10 cellular contexts compared by ENCODE assay signal in genomic region chr1:245605480-245606156, GRCh38.
DNase-seq lines count a peak whose midpoint lies in the region; ATAC-seq, FAIRE-seq and TF ChIP-seq lines count a peak whose summit lies in the region.
"Had no signal": no experiment of that assay in that cellular context is flagged by ENCODE, and none has a peak within 500 bp of the region (broad histone marks: within the 10 kb centered on the region; RNA-seq: fewer than 3 reads in every experiment).

No MANE protein-coding gene starts in this region.

- H3K27ac ChIP-seq in BLaER1 treated with 17β-estradiol and CSF1 and Interleukin-3, amounts not matched to agents 10 nM and 100 nM, result peak overlapping the region in 3 of 11 experiments; percentile 9 to 22 (median 10); a peak in 1 of 22 replicates
- H3K27ac ChIP-seq in H1 (ENCODE audit: low read depth, low read length) (no peak overlapping the region), esophagus squamous epithelium (no peak overlapping the region)
- H3K27ac ChIP-seq in effector memory CD4-positive, alpha-beta T cell (ENCODE audit: insufficient read depth, low read length, poor library complexity, severe bottlenecking), result no peak overlapping the region

- H3K27me3 ChIP-seq in BLaER1 treated with 17β-estradiol and CSF1 and Interleukin-3, amounts not matched to agents 10 nM and 100 nM, result no peaks in the 10 kb centered on the region
- H3K27me3 ChIP-seq in H1 (replicated peaks in 1 of 4; ENCODE audit: control insufficient read depth in 3 of 4, extremely low read depth in 1 of 4, insufficient read depth in 3 of 4, low read length in 3 of 4), result no peaks in the 10 kb centered on the region
- no peaks in the 10 kb centered on the region for H3K27me3 ChIP-seq in esophagus squamous epithelium
- no peaks in the 10 kb centered on the region for H3K27me3 ChIP-seq in effector memory CD4-positive, alpha-beta T cell (replicated peaks; ENCODE audit: control insufficient read depth, insufficient read depth, low read length, poor library complexity, severe bottlenecking)

- no peaks in the 10 kb centered on the region for H4K20me1 ChIP-seq in BLaER1 treated with 17β-estradiol and CSF1 and Interleukin-3, amounts not matched to agents 10 nM and 100 nM
- no peaks in the 10 kb centered on the region for H4K20me1 ChIP-seq in H1 (replicated peaks in 1 of 2; ENCODE audit: control insufficient read depth in 1 of 2, insufficient read depth in 2 of 2, low read length in 2 of 2)

- peak overlapping the region; percentile 53; the same call in 1 of the 2 replicates for H2AFZ ChIP-seq in H1 (ENCODE audit: low read length)

- H2BK120ac ChIP-seq in H1 (replicated peaks; ENCODE audit: low read depth, low read length), result no peak overlapping the region

- H3K4me3 ChIP-seq in BLaER1 treated with 17β-estradiol and CSF1 and Interleukin-3, amounts not matched to agents 10 nM and 100 nM, result no peak overlapping the region
- no peak overlapping the region for H3K4me3 ChIP-seq in H1 (ENCODE audit: extremely low read depth in 1 of 4, insufficient read depth in 2 of 4, low read depth in 3 of 4, low read length in 4 of 4)
- H3K4me3 ChIP-seq in esophagus squamous epithelium, result peak overlapping the region in 1 of 4 donors; percentile 38
- no peak overlapping the region for H3K4me3 ChIP-seq in effector memory CD4-positive, alpha-beta T cell (ENCODE audit: insufficient read depth, low read depth, low read length, poor library complexity, severe bottlenecking)

- DNase-seq in NCI-H1092 treated with DMSO at 0.1 percent for 48 hours (lab: John Stamatoyannopoulos, UW) (peak; percentile 45), H1 (ENCODE audit: low read depth in 1 of 2, low spot score in 2 of 2) (no peak), non-pigmented ciliary epithelial cell (ENCODE audit: low read depth) (peak; percentile 26), esophagus squamous epithelium (lab: John Stamatoyannopoulos, UW) (no peak), germinal center (ENCODE audit: low spot score) (no peak)
- no peak for DNase-seq in effector memory CD4-positive, alpha-beta T cell
- DNase-seq: activated CD4-positive, alpha-beta T cell treated with anti-CD3 and anti-CD28 coated beads, Interleukin-2, amount 50 U/mL, for 4 hours; NCI-H446 treated with DMSO at 0.1 percent for 48 hours had no signal

- no peak overlapping the region for H2AK5ac ChIP-seq in H1 (ENCODE audit: low read depth, low read length)

- H3K4me2 ChIP-seq in BLaER1 treated with 17β-estradiol and CSF1 and Interleukin-3, amounts not matched to agents 10 nM and 100 nM, result peak overlapping the region; percentile 26 to 61 (median 46)
- no peak overlapping the region for H3K4me2 ChIP-seq in H1 (ENCODE audit: insufficient read depth in 1 of 2, low read depth in 2 of 2, low read length in 2 of 2)

- H3K4me1 ChIP-seq in BLaER1 treated with 17β-estradiol and CSF1 and Interleukin-3, amounts not matched to agents 10 nM and 100 nM, result peaks cover 10 to 22% (median 18%) of the 10 kb centered on the region in 10 experiments
- H3K4me1 ChIP-seq in H1 (replicated peaks in 1 of 4; ENCODE audit: control insufficient read depth in 3 of 4, insufficient read depth in 4 of 4, low read length in 3 of 4), result no peaks in the 10 kb centered on the region; a peak in 1 of 7 replicates
- peaks cover 8 to 14% (median 9%) of the 10 kb centered on the region in 3 donors for H3K4me1 ChIP-seq in esophagus squamous epithelium
- H3K4me1 ChIP-seq in effector memory CD4-positive, alpha-beta T cell (ENCODE audit: control insufficient read depth, insufficient read depth, low read length, poor library complexity, severe bottlenecking), result no peaks in the 10 kb centered on the region

- H3K23me2 ChIP-seq in H1 (ENCODE audit: low read depth, low read length), result no peaks in the 10 kb centered on the region

- FAIRE-seq in H1 (lab: Jason Lieb, UNC), result no peak

- TF ChIP-seq POLR2A in H1 (IDR thresholded peaks at IDR 0.05; ENCODE audit: control extremely low read depth in 1 of 2, low read depth in 2 of 2, low read length in 2 of 2) (no peak), esophagus squamous epithelium (IDR thresholded peaks at IDR 0.05) (no peak)

- H3K14ac ChIP-seq in H1 (ENCODE audit: insufficient read length), result no peak overlapping the region

- H3K56ac ChIP-seq in H1 (replicated peaks; ENCODE audit: insufficient read length, low read depth, low read length), result no peak overlapping the region

- TF ChIP-seq CTCF in H1 (IDR thresholded peaks at IDR 0.05; ENCODE audit: control extremely low read depth in 1 of 3, insufficient read depth in 1 of 3, low read depth in 1 of 3, low read length in 3 of 3) (no peak), esophagus squamous epithelium (IDR thresholded peaks at IDR 0.05) (no peak)

- intact Hi-C loops in esophagus squamous epithelium (cut with DNase I), result no loop called here

- H4K8ac ChIP-seq in H1 (ENCODE audit: extremely low read depth, insufficient read depth, low read length), result no peak overlapping the region

- no peak overlapping the region for H2BK12ac ChIP-seq in H1 (ENCODE audit: low read depth, low read length)

- no peak overlapping the region for H3K18ac ChIP-seq in H1 (ENCODE audit: extremely low read depth, low read length)

- no peaks in the 10 kb centered on the region for H3K9me3 ChIP-seq in BLaER1 treated with 17β-estradiol and CSF1 and Interleukin-3, amounts not matched to agents 10 nM and 100 nM (replicated peaks in 1 of 11)
- H3K9me3 ChIP-seq in H1 (ENCODE audit: insufficient read depth in 2 of 2, low read depth in 1 of 2, low read length in 1 of 2) (no peaks in the 10 kb centered on the region), esophagus squamous epithelium (no peaks in the 10 kb centered on the region)
- H3K9me3 ChIP-seq in effector memory CD4-positive, alpha-beta T cell (ENCODE audit: control insufficient read depth, low read length), result no peaks in the 10 kb centered on the region

- no peak overlapping the region for H2BK15ac ChIP-seq in H1 (ENCODE audit: low read length)

- ATAC-seq in GM21737 (IDR thresholded peaks at IDR 0.05; ENCODE audit: unreplicated experiment), result no peak

- no peaks in the 10 kb centered on the region for H3K79me2 ChIP-seq in H1 (ENCODE audit: control insufficient read depth in 1 of 2, insufficient read depth in 2 of 2, low read length in 2 of 2)

- H4K91ac ChIP-seq in H1 (replicated peaks; ENCODE audit: insufficient read length, low read length), result no peak overlapping the region

- H3K4ac ChIP-seq in H1 (replicated peaks; ENCODE audit: insufficient read length, low read depth, low read length), result no peak overlapping the region

- 84% methylated on average over 14 of the region's 14 CpGs; no CpG with 5 or more reads in 1 of the 2 experiments for WGBS in H1 (ENCODE audit: extremely low coverage in 1 of 2, insufficient coverage in 1 of 2, insufficient read length in 1 of 2, insufficient replicate concordance in 2 of 2, low coverage in 1 of 2, low lambda C conversion rate in 2 of 2, missing lambda C conversion rate in 1 of 2), 2 experiments
- WGBS in esophagus squamous epithelium, 2 donors, result 43 to 52% methylated on average over 8 to 10 of the region's 14 CpGs

- H4K5ac ChIP-seq in H1 (ENCODE audit: insufficient read length, low read depth, low read length), result no peak overlapping the region

- no peak for TF ChIP-seq EP300 in H1 (IDR thresholded peaks at IDR 0.05; ENCODE audit: borderline replicate concordance in 1 of 2, low read depth in 2 of 2, low read length in 2 of 2)

- H2BK5ac ChIP-seq in H1 (ENCODE audit: low read depth, low read length), result no peak overlapping the region

- CTCF ChIA-PET in H1 (lab: Charles Lee; ENCODE audit: partially characterized antibody), result interaction anchor here (0.5 kb wide), 1 partner anchor 261 kb away, joined by 3 read pairs; no protein-coding TSS in a partner anchor

- H3K36me3 ChIP-seq in BLaER1 treated with 17β-estradiol and CSF1 and Interleukin-3, amounts not matched to agents 10 nM and 100 nM, result no peaks in the 10 kb centered on the region
- H3K36me3 ChIP-seq in H1 (ENCODE audit: control insufficient read depth in 2 of 4, insufficient read depth in 4 of 4, low read length in 3 of 4), result no peaks in the 10 kb centered on the region
- H3K36me3 ChIP-seq in esophagus squamous epithelium, result no peaks in the 10 kb centered on the region
- H3K36me3 ChIP-seq in effector memory CD4-positive, alpha-beta T cell (ENCODE audit: control insufficient read depth, insufficient read depth, low read length), result no peaks in the 10 kb centered on the region

- no peak overlapping the region for H3K23ac ChIP-seq in H1 (ENCODE audit: insufficient read length)

- POLR2A ChIA-PET in H1 (lab: Charles Lee; ENCODE audit: partially characterized antibody), result no interaction called here

- no peak overlapping the region for H2BK20ac ChIP-seq in H1 (ENCODE audit: low read length)

- H3K9ac ChIP-seq in BLaER1 treated with 17β-estradiol and CSF1 and Interleukin-3, amounts not matched to agents 10 nM and 100 nM, result no peak overlapping the region
- H3K9ac ChIP-seq in H1 (replicated peaks in 1 of 4; ENCODE audit: extremely low read depth in 1 of 4, low read depth in 3 of 4, low read length in 3 of 4), result no peak overlapping the region

- TF ChIP-seq RAD21 in H1 (IDR thresholded peaks at IDR 0.05 in 1 of 2, conservative IDR thresholded peaks at IDR 0.05 in 1 of 2; ENCODE audit: low read depth in 2 of 2, low read length in 2 of 2), result no peak

- H3K79me1 ChIP-seq in H1 (ENCODE audit: low read depth, low read length), result no peaks in the 10 kb centered on the region

TF ChIP-seq in H1, 55 proteins besides CTCF, POLR2A, EP300 and RAD21 (continues in another document):
- TF ChIP-seq JUN (IDR thresholded peaks at IDR 0.05; ENCODE audit: low read depth, low read length), result no peak
- no peak for TF ChIP-seq CEBPB (IDR thresholded peaks at IDR 0.05; ENCODE audit: low read depth, low read length)
- no peak for TF ChIP-seq SP4 (IDR thresholded peaks at IDR 0.05; ENCODE audit: low read length)
- no peak for TF ChIP-seq TBP (IDR thresholded peaks at IDR 0.05; ENCODE audit: low read depth, low read length)
- no peak for TF ChIP-seq PHF8 (conservative IDR thresholded peaks at IDR 0.05; ENCODE audit: low read depth, low read length)
- TF ChIP-seq NRF1 (IDR thresholded peaks at IDR 0.05; ENCODE audit: low read depth, low read length), result no peak
- no peak for TF ChIP-seq RFX5 (IDR thresholded peaks at IDR 0.05; ENCODE audit: borderline replicate concordance, low read depth, low read length)
- TF ChIP-seq NANOG (IDR thresholded peaks at IDR 0.05; ENCODE audit: insufficient read depth, low read depth, low read length, poor library complexity, severe bottlenecking), result no peak
- no peak for TF ChIP-seq E2F6 (IDR thresholded peaks at IDR 0.05)
- TF ChIP-seq FOSL1 (IDR thresholded peaks at IDR 0.05; ENCODE audit: insufficient read depth, low read depth, low read length), result no peak
- no peak for TF ChIP-seq YY1 (IDR thresholded peaks at IDR 0.05; ENCODE audit: low read depth, low read length)

Comparison
In these comparisons a context has a peak if more than half of its experiments do, and no peak if none do; other contexts are left out.
1. H3K4me2 ChIP-seq: peak in BLaER1 treated with 17β-estradiol and CSF1 and Interleukin-3, amounts not matched to agents 10 nM and 100 nM (11 of 11); none in H1 (0 of 2).
2. DNase-seq: peak in NCI-H1092 treated with DMSO at 0.1 percent for 48 hours (single experiment) and non-pigmented ciliary epithelial cell (single experiment); none in H1 (0 of 2), esophagus squamous epithelium (single experiment), germinal center (single experiment) and effector memory CD4-positive, alpha-beta T cell (0 of 3).